ENCODE assay signal across 24 cellular contexts in the genomic region with DNA sequence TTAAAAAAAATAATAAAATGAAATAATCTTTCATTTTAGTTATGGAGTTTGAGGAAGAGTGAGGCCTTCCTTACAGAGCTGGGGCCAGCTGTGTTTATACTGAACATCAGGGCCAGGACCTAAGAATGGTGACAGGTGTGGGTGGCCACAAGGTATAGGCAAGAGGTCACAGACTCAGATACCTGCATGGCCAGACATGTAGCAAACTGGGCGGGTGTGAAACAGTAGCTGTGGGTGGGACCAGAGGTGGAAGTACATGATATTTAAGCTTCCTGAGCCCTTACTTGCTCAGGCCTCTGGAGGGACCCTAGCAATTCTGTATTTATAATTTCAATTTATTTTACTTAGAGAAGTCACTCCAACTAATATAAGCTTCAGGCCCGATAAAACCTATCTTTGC. TPM values are rescaled to one million over a fixed set of nuclear protein-coding genes. Genes with fewer than 3 reads are reported as not detected.
DNase-seq lines count a peak whose midpoint lies in the region; ATAC-seq and TF ChIP-seq lines count a peak whose summit lies in the region.
"Had no signal": no experiment of that assay in that cellular context is flagged by ENCODE, and none has a peak within 500 bp of the region (broad histone marks: within the 10 kb centered on the region; RNA-seq: fewer than 3 reads in every experiment).

No MANE protein-coding gene starts in this region.

- intact Hi-C loops in mucosa of descending colon (cut with DNase I, micrococcal nuclease) = no loop called here

- H3K9me3 ChIP-seq in HEK293 (ENCODE audit: control insufficient read depth, insufficient read depth, low read depth, low read length) (no peaks in the 10 kb centered on the region), mucosa of descending colon (no peaks in the 10 kb centered on the region), gastroesophageal sphincter (no peaks in the 10 kb centered on the region)
- H3K9me3 ChIP-seq: stomach, vagina had no signal

- peak; percentile 38 for DNase-seq in NCI-H146 treated with DMSO at 0.1 percent for 48 hours (lab: John Stamatoyannopoulos, UW; ENCODE audit: unreplicated experiment)
- DNase-seq in chondrocyte (ENCODE audit: low spot score) = peak; percentile 29
- peak in 1 of 3 donors; percentile 19 for DNase-seq in mucosa of descending colon
- DNase-seq in NK-92 treated with Interleukin-12 subunit alpha and Interleukin-12 subunit beta, amount 100 ng/mL, for 24 hours (lab: John Stamatoyannopoulos, UW) = no peak
- DNase-seq in left lobe of liver (ENCODE audit: low spot score) = no peak
- DNase-seq: activated CD4-positive, CD25-positive, alpha-beta regulatory T cell; activated effector memory CD4-positive, alpha-beta T cell treated with anti-CD3 and anti-CD28 coated beads, Interleukin-2, amount 50 U/mL, for 16 hours; activated T-cell treated with anti-CD3 and anti-CD28 coated beads, Interleukin-2, amount 50 U/mL, for 24 hours; CD8-positive, alpha-beta memory T cell; GOT3; Kasumi-1; left ventricle myocardium superior; MV-4-11; NCI-H1694; NCI-H524 treated with DMSO at 0.1 percent for 48 hours; posterior cingulate gyrus; stimulated activated CD8-positive, alpha-beta memory T cell treated with anti-CD3 and anti-CD28 coated beads, Interleukin-4, amount 100 ng/mL, for 48 hours; stomach had no signal

- no peaks in the 10 kb centered on the region for H3K36me3 Mint-ChIP-seq in chondrocyte (ENCODE audit: low read depth)
- H3K36me3 Mint-ChIP-seq: activated naive CD8-positive, alpha-beta T cell; CD8-positive, alpha-beta memory T cell had no signal

- peaks cover 10% of the 10 kb centered on the region for H3K4me1 Mint-ChIP-seq in chondrocyte (ENCODE audit: low read depth)
- H3K4me1 Mint-ChIP-seq: CD8-positive, alpha-beta memory T cell had no signal

- POLR2A ChIA-PET in HEK293 (lab: Yijun Ruan, JAX) = interaction anchor here (0.6 kb wide), 1 partner anchor 23 kb away, joined by 3 read pairs; no protein-coding TSS in a partner anchor

- H3K4me1 ChIP-seq in HEK293 (ENCODE audit: control insufficient read depth, insufficient read depth, low read length) (no peaks in the 10 kb centered on the region; the same call in 1 of the 2 replicates), mucosa of descending colon (ENCODE audit: low read depth) (peaks cover 3% of the 10 kb centered on the region), gastroesophageal sphincter (peaks cover 0 to 9% (median 0%) of the 10 kb centered on the region in 3 donors)
- H3K4me1 ChIP-seq: stomach, vagina had no signal

- H3K27ac ChIP-seq in HEK293 (ENCODE audit: extremely low read depth, low read depth, low read length) (no peak overlapping the region), gastroesophageal sphincter (no peak overlapping the region)
- H3K27ac ChIP-seq: stomach, vagina had no signal

- 100% methylated on average over 1 to 2 of the region's 2 CpGs for WGBS in gastroesophageal sphincter (ENCODE audit: low coverage in 1 of 2), 2 donors

- no peak overlapping the region for H3K27ac Mint-ChIP-seq in chondrocyte (ENCODE audit: unreplicated experiment)
- H3K27ac Mint-ChIP-seq: activated naive CD8-positive, alpha-beta T cell; activated T-cell treated with anti-CD3 and anti-CD28 coated beads, Interleukin-2, amount 50 U/mL, for 24 hours had no signal

- H3K27me3 ChIP-seq in gastroesophageal sphincter = no peaks in the 10 kb centered on the region
- H3K27me3 ChIP-seq: stomach, vagina had no signal

- H3K4me3 ChIP-seq in HEK293 (ENCODE audit: low read depth, low read length) (no peak overlapping the region), mucosa of descending colon (no peak overlapping the region), gastroesophageal sphincter (no peak overlapping the region)
- H3K4me3 ChIP-seq: stomach, vagina had no signal

- TF ChIP-seq CTCF in HEK293 (tag by site-specific recombination; IDR thresholded peaks at IDR 0.05) (no peak), chondrocyte (IDR thresholded peaks at IDR 0.05) (no peak), mucosa of descending colon (IDR thresholded peaks at IDR 0.05) (no peak), gastroesophageal sphincter (IDR thresholded peaks at IDR 0.05) (no peak)

- H3K27me3 Mint-ChIP-seq in chondrocyte (ENCODE audit: low read depth) = no peaks in the 10 kb centered on the region
- H3K27me3 Mint-ChIP-seq: activated naive CD8-positive, alpha-beta T cell; activated T-cell treated with anti-CD3 and anti-CD28 coated beads, Interleukin-2, amount 50 U/mL, for 24 hours had no signal

- CTCF ChIA-PET in HEK293 (lab: Yijun Ruan, JAX) = interaction anchor here (0.6 to 1.2 kb wide), 4 partner anchors 9 to 390 kb away, joined by 3 to 5 read pairs (median 4); no protein-coding TSS in a partner anchor

- no peak for TF ChIP-seq EP300 in gastroesophageal sphincter (IDR thresholded peaks at IDR 0.05)

- peaks cover 4% of the 10 kb centered on the region for H3K9me3 Mint-ChIP-seq in chondrocyte (ENCODE audit: low read depth)
- H3K9me3 Mint-ChIP-seq: activated T-cell treated with anti-CD3 and anti-CD28 coated beads, Interleukin-2, amount 50 U/mL, for 24 hours; CD8-positive, alpha-beta memory T cell had no signal

- no peak overlapping the region for H3K4me3 Mint-ChIP-seq in chondrocyte (ENCODE audit: unreplicated experiment)
- H3K4me3 Mint-ChIP-seq: activated naive CD8-positive, alpha-beta T cell; activated T-cell treated with anti-CD3 and anti-CD28 coated beads, Interleukin-2, amount 50 U/mL, for 24 hours; CD8-positive, alpha-beta memory T cell had no signal

- ATAC-seq in mucosa of descending colon (peak; percentile 62), gastroesophageal sphincter (no peak), left lobe of liver (no peak)
- ATAC-seq: left ventricle myocardium superior, sciatic nerve had no signal

- no peak for TF ChIP-seq POLR2A in gastroesophageal sphincter (IDR thresholded peaks at IDR 0.05)

- no peaks in the 10 kb centered on the region for H3K36me3 ChIP-seq in HEK293 (ENCODE audit: control insufficient read depth in 2 of 2, insufficient read depth in 1 of 2, low read length in 2 of 2)
- H3K36me3 ChIP-seq in mucosa of descending colon (ENCODE audit: low read depth) = no peaks in the 10 kb centered on the region
- no peaks in the 10 kb centered on the region for H3K36me3 ChIP-seq in gastroesophageal sphincter
- H3K36me3 ChIP-seq: stomach, vagina had no signal

TF ChIP-seq in HEK293, 187 proteins besides CTCF, POLR2A, EP300 and RAD21:
- TF ChIP-seq ZNF768 (tag by site-specific recombination; IDR thresholded peaks at IDR 0.05) = no peak
- TF ChIP-seq EGR2 (tag by site-specific recombination; IDR thresholded peaks at IDR 0.05; ENCODE audit: low read depth) = peak; percentile 47; the same call in 1 of the 2 replicates
TF ChIP-seq in HEK293: peak in this region for 1.

RNA-seq across cellular contexts. Expression of gene CAMK1D, which starts 27.7 kb away (rescaled TPM):
- total RNA-seq in chondrocyte (31.2 to 36.3 TPM (median 34.7 TPM) in 3 replicates), mucosa of descending colon (10 to 100 TPM; 20.6 to 48.5 (median 32.8) TPM), gastroesophageal sphincter (10 to 100 TPM; 11.6 to 18.3 (median 15.3) TPM), left lobe of liver (8.1 TPM)
- total RNA-seq: RPMI7951 had no signal

Comparison
In these comparisons a context has a peak if more than half of its experiments do, and no peak if none do; other contexts are left out.
1. DNase-seq: peak in NCI-H146 treated with DMSO at 0.1 percent for 48 hours (single experiment) and chondrocyte (single experiment); none in NK-92 treated with Interleukin-12 subunit alpha and Interleukin-12 subunit beta, amount 100 ng/mL, for 24 hours (single experiment) and left lobe of liver (single experiment).